8 cellular contexts compared by ENCODE assay signal in the genomic region with DNA sequence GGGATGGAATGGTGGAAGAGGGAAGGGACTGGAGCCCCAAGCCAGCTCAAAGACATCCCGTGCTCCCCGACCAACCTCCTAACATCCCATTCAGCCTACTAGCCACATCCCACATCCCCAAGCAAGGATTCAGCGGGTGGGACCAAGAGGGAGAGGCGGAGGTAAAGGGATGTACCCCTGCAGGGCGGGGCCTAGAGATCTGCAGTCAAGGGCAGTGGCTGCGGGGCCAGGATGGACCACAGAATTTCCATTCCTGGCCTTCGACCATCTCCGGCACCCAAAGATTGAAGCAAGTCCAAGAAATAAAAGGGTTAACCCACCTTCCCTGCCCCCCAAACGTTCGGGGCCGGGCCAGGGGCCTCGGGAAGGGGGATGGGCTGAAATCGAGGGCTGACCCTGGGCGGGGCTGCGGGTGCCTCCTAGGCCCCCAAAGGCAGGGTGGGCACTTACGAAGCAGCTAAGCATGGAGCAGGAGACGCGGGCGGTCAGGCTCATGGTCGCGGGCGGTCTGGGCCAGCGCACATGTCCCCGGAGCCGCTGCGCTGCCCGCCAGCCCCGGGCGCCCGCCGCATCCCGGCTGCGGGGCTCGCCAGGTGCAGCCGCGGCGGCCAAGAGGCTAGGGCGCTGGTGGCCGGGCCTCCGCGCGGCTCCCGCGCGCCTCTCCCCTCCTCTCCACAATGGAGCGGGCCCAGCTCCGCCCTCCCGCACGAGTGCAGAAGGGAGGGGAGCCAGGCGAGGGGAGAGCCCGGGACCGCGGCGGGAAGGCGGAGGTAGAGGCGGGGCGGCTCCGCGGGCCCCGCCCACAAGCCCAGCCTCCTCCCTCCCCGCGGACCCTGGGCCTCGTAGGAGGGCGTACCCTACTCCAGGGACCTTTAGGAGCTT. TPM values are rescaled to one million over a fixed set of nuclear protein-coding genes. Genes with fewer than 3 reads are reported as not detected.
DNase-seq lines count a peak whose midpoint lies in the region; ATAC-seq lines count a peak whose summit lies in the region.

MTMR4 (minus strand) TSS at position 726 of the 882 bp plus-strand sequence; CDS start at position 495, 231 bp downstream.

- no peaks in the 10 kb centered on the region for H3K27me3 ChIP-seq in CD8-positive, alpha-beta memory T cell (ENCODE audit: insufficient read depth, low read length, poor library complexity, severe bottlenecking)

- H3K36me3 ChIP-seq in CD8-positive, alpha-beta memory T cell (ENCODE audit: insufficient read depth, low read length) = peaks cover 36% of the 10 kb centered on the region

- H3K27ac Mint-ChIP-seq in CD8-positive, alpha-beta memory T cell = peak within 1 kb of the TSS; percentile 65 to 97 (median 87)
- peak within 1 kb of the TSS; percentile 81 for H3K27ac Mint-ChIP-seq in activated CD4-positive, alpha-beta T cell treated with anti-CD3 and anti-CD28 coated beads, Interleukin-2, amount 10 ng/mL, durations not matched to agents 7 days and 5 days

- peaks cover 0 to 9% of the 10 kb centered on the region in 2 donors for H3K27me3 Mint-ChIP-seq in CD8-positive, alpha-beta memory T cell
- H3K27me3 Mint-ChIP-seq in activated CD4-positive, alpha-beta T cell treated with anti-CD3 and anti-CD28 coated beads, Interleukin-2, amount 10 ng/mL, durations not matched to agents 7 days and 5 days = no peaks in the 10 kb centered on the region

- POLR2A ChIA-PET in CD8-positive, alpha-beta memory T cell (lab: Charles Lee) = interaction anchor here (0.7 to 1.2 kb wide), 3 partner anchors 26 to 592 kb away, joined by 3 to 5 read pairs (median 3); partner anchors contain the start of genes HSF5 and TRIM37
- POLR2A ChIA-PET in activated CD4-positive, alpha-beta T cell treated with anti-CD3 and anti-CD28 coated beads, Interleukin-2, amount 10 ng/mL, durations not matched to agents 7 days and 5 days (lab: Charles Lee) = interaction anchor here (1.0 kb wide), 1 partner anchor 15 kb away, joined by 3 read pairs; no protein-coding TSS in a partner anchor

- peak; percentile 69 to 80 (median 71) for DNase-seq in CD8-positive, alpha-beta memory T cell
- DNase-seq in NCI-H524 (lab: John Stamatoyannopoulos, UW) (peak; percentile 75 to 86), dedifferentiated amniotic fluid mesenchymal stem cell (ENCODE audit: extremely low spot score) (peak; percentile 54), left kidney (ENCODE audit: low read depth, low spot score) (peak; percentile 96)
- peak; percentile 76 for DNase-seq in activated CD4-positive, alpha-beta T cell treated with anti-CD3 and anti-CD28 coated beads, Interleukin-2, amount 10 ng/mL, durations not matched to agents 7 days and 5 days
- DNase-seq in stimulated activated CD4-positive, alpha-beta T cell treated with anti-CD3 and anti-CD28 coated beads, Interleukin-1b, Interleukin-23, amount 100 ng/mL, for 4 hours (ENCODE audit: low read depth in 2 of 2) = peak; percentile 52 to 71

- H3K9me3 Mint-ChIP-seq in CD8-positive, alpha-beta memory T cell = no peaks in the 10 kb centered on the region
- no peaks in the 10 kb centered on the region for H3K9me3 Mint-ChIP-seq in activated CD4-positive, alpha-beta T cell treated with anti-CD3 and anti-CD28 coated beads, Interleukin-2, amount 10 ng/mL, durations not matched to agents 7 days and 5 days

- peak; percentile 23 for ATAC-seq in HG02798 (IDR thresholded peaks at IDR 0.05; ENCODE audit: poor library complexity, unreplicated experiment)
- ATAC-seq in HG02623 (IDR thresholded peaks at IDR 0.05; ENCODE audit: unreplicated experiment) = no peak

- H3K27ac ChIP-seq in CD8-positive, alpha-beta memory T cell (ENCODE audit: low read depth, low read length) = peak within 1 kb of the TSS; percentile 51

- H3K4me1 Mint-ChIP-seq in CD8-positive, alpha-beta memory T cell = peaks cover 44 to 70% (median 64%) of the 10 kb centered on the region in 3 donors
- H3K4me1 Mint-ChIP-seq in activated CD4-positive, alpha-beta T cell treated with anti-CD3 and anti-CD28 coated beads, Interleukin-2, amount 10 ng/mL, durations not matched to agents 7 days and 5 days = peaks cover 68% of the 10 kb centered on the region

- peaks cover 43% of the 10 kb centered on the region for H3K4me1 ChIP-seq in CD8-positive, alpha-beta memory T cell (ENCODE audit: insufficient read depth, low read length)

- no peaks in the 10 kb centered on the region for H3K9me3 ChIP-seq in CD8-positive, alpha-beta memory T cell (ENCODE audit: low read length)

- H3K36me3 Mint-ChIP-seq in CD8-positive, alpha-beta memory T cell = peaks cover 0 to 41% (median 17%) of the 10 kb centered on the region in 3 donors
- peaks cover 35% of the 10 kb centered on the region for H3K36me3 Mint-ChIP-seq in activated CD4-positive, alpha-beta T cell treated with anti-CD3 and anti-CD28 coated beads, Interleukin-2, amount 10 ng/mL, durations not matched to agents 7 days and 5 days (ENCODE audit: low read depth)

- H3K4me3 ChIP-seq in CD8-positive, alpha-beta memory T cell (ENCODE audit: low read length) = peak within 1 kb of the TSS; percentile 67

- peak within 1 kb of the TSS; percentile 85 to 97 (median 89) for H3K4me3 Mint-ChIP-seq in CD8-positive, alpha-beta memory T cell
- peak within 1 kb of the TSS; percentile 84 for H3K4me3 Mint-ChIP-seq in activated CD4-positive, alpha-beta T cell treated with anti-CD3 and anti-CD28 coated beads, Interleukin-2, amount 10 ng/mL, durations not matched to agents 7 days and 5 days

- CTCF ChIA-PET in CD8-positive, alpha-beta memory T cell (lab: Charles Lee) = interaction anchor here (1.0 to 2.2 kb wide), 3 partner anchors 8 to 197 kb away, joined by 4 to 7 read pairs (median 5); partner anchors contain the start of gene HSF5
- CTCF ChIA-PET in activated CD4-positive, alpha-beta T cell treated with anti-CD3 and anti-CD28 coated beads, Interleukin-2, amount 10 ng/mL, durations not matched to agents 7 days and 5 days (lab: Charles Lee) = interaction anchor here (0.5 to 1.9 kb wide), 6 partner anchors 10 to 939 kb away, joined by 3 to 6 read pairs (median 3); partner anchors contain the start of gene HSF5

RNA-seq across cellular contexts. Expression of gene MTMR4, which starts in this region (rescaled TPM):
- total RNA-seq in CD8-positive, alpha-beta memory T cell = 10 to 100 TPM; 90.2 to 91.8 TPM
- 23.3 TPM for polyA plus RNA-seq in CD8-positive, alpha-beta memory T cell
- total RNA-seq in activated CD4-positive, alpha-beta T cell treated with anti-CD3 and anti-CD28 coated beads, Interleukin-2, amount 10 ng/mL, durations not matched to agents 7 days and 5 days = 10 to 100 TPM; 48.9 to 55.9 TPM
